25 cellular contexts compared by ENCODE assay signal in the genomic region with DNA sequence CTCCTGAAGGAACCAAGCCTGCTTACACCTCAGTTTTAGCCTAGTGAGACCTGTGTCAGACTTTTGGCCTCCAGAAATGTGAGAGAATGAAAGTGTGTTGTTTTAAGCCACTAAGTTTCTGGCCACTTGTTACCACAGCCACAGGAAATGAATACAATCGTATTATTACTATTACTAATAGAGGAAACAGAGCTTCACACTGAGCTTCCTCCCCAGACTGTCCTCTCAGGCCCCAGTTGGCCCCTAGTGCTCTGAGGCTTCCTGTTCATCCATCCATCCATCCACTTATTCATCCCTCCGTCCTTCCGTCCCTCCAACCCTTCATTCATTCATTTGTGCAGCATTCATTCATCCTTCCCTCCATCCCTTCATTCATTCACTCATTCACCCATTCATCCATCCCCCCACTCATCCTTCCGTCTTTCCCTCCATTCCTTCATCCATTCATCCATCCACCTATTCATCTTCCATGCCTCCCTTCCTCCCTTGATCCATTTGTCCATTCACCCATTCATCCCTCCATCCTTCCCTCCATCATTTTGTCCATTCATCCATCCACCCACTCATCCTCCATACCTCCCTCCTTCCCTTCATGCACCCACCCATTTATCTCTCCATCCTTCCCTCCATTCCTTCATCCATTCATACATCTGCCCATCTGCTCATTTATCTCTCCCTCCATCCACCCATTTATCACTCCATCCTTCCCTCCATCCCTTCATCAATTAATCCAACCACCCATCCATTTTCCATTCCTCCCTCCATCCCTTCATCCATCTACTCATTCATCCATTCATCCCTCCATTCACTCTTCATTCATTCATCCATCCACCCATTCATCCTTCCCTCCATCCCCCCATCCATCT.
DNase-seq lines count a peak whose midpoint lies in the region; ATAC-seq, FAIRE-seq and TF ChIP-seq lines count a peak whose summit lies in the region.
"Had no signal": no experiment of that assay in that cellular context is flagged by ENCODE, and none has a peak within 500 bp of the region (broad histone marks: within the 10 kb centered on the region; RNA-seq: fewer than 3 reads in every experiment).

No MANE protein-coding gene starts in this region.

- H3K4me3 ChIP-seq in HepG2 (replicated peaks in 1 of 3; ENCODE audit: insufficient read depth in 1 of 3, low read depth in 2 of 3, low read length in 3 of 3), result no peak overlapping the region
- no peak overlapping the region for H3K4me3 ChIP-seq in right lobe of liver
- H3K4me3 ChIP-seq in IMR-90 (ENCODE audit: insufficient read depth, low read depth, low read length), result no peak overlapping the region
- no peak overlapping the region for H3K4me3 ChIP-seq in H1 (ENCODE audit: extremely low read depth in 1 of 4, insufficient read depth in 2 of 4, low read depth in 3 of 4, low read length in 4 of 4)
- H3K4me3 ChIP-seq in esophagus muscularis mucosa, result no peak overlapping the region
- H3K4me3 ChIP-seq: A549; BLaER1 treated with 17β-estradiol and CSF1 and Interleukin-3, amounts not matched to agents 10 nM and 100 nM; GM12878 had no signal

- in situ Hi-C loops in HepG2 (cut with HindIII; ENCODE audit: extremely low pct_ligation_motif_present, low pct_unique_long_range_greater_than_20kb) (no loop called here), IMR-90 (cut with MboI; ENCODE audit: low sequenced_read_pairs) (no loop called here)

- H3K14ac ChIP-seq in IMR-90 (replicated peaks; ENCODE audit: low read depth, low read length) (no peak overlapping the region), H1 (ENCODE audit: insufficient read length) (no peak overlapping the region)

- no peak for TF ChIP-seq EP300 in HepG2 (IDR thresholded peaks at IDR 0.05; ENCODE audit: low read depth in 2 of 2, low read length in 2 of 2)
- TF ChIP-seq EP300 in HepG2 (CRISPR knock-in tag; IDR thresholded peaks at IDR 0.05; ENCODE audit: borderline replicate concordance), result no peak
- no peak for TF ChIP-seq EP300 in H1 (IDR thresholded peaks at IDR 0.05; ENCODE audit: borderline replicate concordance in 1 of 2, low read depth in 2 of 2, low read length in 2 of 2)
- no peak for TF ChIP-seq EP300 in esophagus muscularis mucosa (IDR thresholded peaks at IDR 0.05)

- H3K4me1 ChIP-seq in HepG2 (ENCODE audit: insufficient read depth, low read length) (no peaks in the 10 kb centered on the region), right lobe of liver (no peaks in the 10 kb centered on the region), IMR-90 (ENCODE audit: control insufficient read depth, insufficient read depth, low read length) (peaks cover 27% of the 10 kb centered on the region), H1 (replicated peaks in 1 of 4; ENCODE audit: control insufficient read depth in 3 of 4, insufficient read depth in 4 of 4, low read length in 3 of 4) (peaks cover 2 to 7% (median 5%) of the 10 kb centered on the region in 4 experiments; a peak in 4 of 7 replicates), esophagus muscularis mucosa (peaks cover 9 to 15% (median 13%) of the 10 kb centered on the region in 4 donors)
- H3K4me1 ChIP-seq: Caco-2 had no signal

- H3K9me3 ChIP-seq in HepG2 (ENCODE audit: low read length) (no peaks in the 10 kb centered on the region), right lobe of liver (no peaks in the 10 kb centered on the region), IMR-90 (ENCODE audit: control insufficient read depth, insufficient read depth, low read length) (peaks cover 3% of the 10 kb centered on the region; the same call in 1 of the 2 replicates), H1 (ENCODE audit: insufficient read depth in 2 of 2, low read depth in 1 of 2, low read length in 1 of 2) (peaks cover 0 to 3% of the 10 kb centered on the region in 2 experiments; a peak in 1 of 4 replicates), esophagus muscularis mucosa (peaks cover 0 to 9% (median 7%) of the 10 kb centered on the region in 4 donors)
- H3K9me3 ChIP-seq: Caco-2 had no signal

- no peak for ATAC-seq in HepG2
- no peak for ATAC-seq in right lobe of liver
- ATAC-seq in IMR-90 (ENCODE audit: low read depth), result no peak
- ATAC-seq: A549; CD8-positive, alpha-beta T cell; GM12878 had no signal

- H4K5ac ChIP-seq in IMR-90 (ENCODE audit: low read depth, low read length) (no peak overlapping the region), H1 (ENCODE audit: insufficient read length, low read depth, low read length) (no peak overlapping the region)

- H3K79me1 ChIP-seq in IMR-90 (ENCODE audit: low read depth in 1 of 2, low read length in 2 of 2), result peaks cover 4 to 13% of the 10 kb centered on the region in 2 experiments; a peak in 2 of 4 replicates
- no peaks in the 10 kb centered on the region for H3K79me1 ChIP-seq in H1 (ENCODE audit: low read depth, low read length)

- TF ChIP-seq POLR2A in HepG2 (IDR thresholded peaks at IDR 0.05; ENCODE audit: insufficient read depth in 1 of 2, low read depth in 2 of 2, low read length in 2 of 2) (no peak), right lobe of liver (IDR thresholded peaks at IDR 0.05) (no peak), IMR-90 (IDR thresholded peaks at IDR 0.05; ENCODE audit: low read depth, low read length) (no peak), H1 (IDR thresholded peaks at IDR 0.05; ENCODE audit: control extremely low read depth in 1 of 2, low read depth in 2 of 2, low read length in 2 of 2) (no peak), esophagus muscularis mucosa (IDR thresholded peaks at IDR 0.05; ENCODE audit: low read depth) (no peak)

- H3K9me1 ChIP-seq in IMR-90 (ENCODE audit: insufficient read depth, low read length), result peaks cover 15% of the 10 kb centered on the region

- no peak for DNase-seq in HepG2 (ENCODE audit: low spot score)
- DNase-seq in right lobe of liver, result no peak
- no peak for DNase-seq in IMR-90
- DNase-seq in H1 (ENCODE audit: low read depth in 1 of 2, low spot score in 2 of 2), result no peak
- DNase-seq in urothelium cell line (ENCODE audit: low spot score), result no peak
- no peak for DNase-seq in esophagus muscularis mucosa (ENCODE audit: extremely low spot score)
- DNase-seq in midbrain (lab: John Stamatoyannopoulos, UW), result no peak
- DNase-seq in activated naive CD4-positive, alpha-beta T cell treated with Interleukin-2 at 50 U/mL for 16 hours, result no peak
- DNase-seq: AML-193; Caco-2; Calu3; CD4-positive, alpha-beta T cell; CD8-positive, alpha-beta T cell; DMS53; DMS79; DND-41; EL; GDM1 had no signal

- H2AK9ac ChIP-seq in IMR-90 (replicated peaks; ENCODE audit: low read depth, low read length, poor library complexity), result no peak overlapping the region

- H2AK5ac ChIP-seq in IMR-90 (ENCODE audit: low read depth, low read length), result peak overlapping the region; percentile 27
- H2AK5ac ChIP-seq in H1 (ENCODE audit: low read depth, low read length), result 0 out of 2 replicates have a peak overlapping the region, but pooled peaks have one; percentile 4

- POLR2A ChIA-PET in HepG2 (lab: Yijun Ruan, JAX) (no interaction called here), IMR-90 (lab: Charles Lee; ENCODE audit: unreplicated experiment) (no interaction called here), H1 (lab: Charles Lee; ENCODE audit: partially characterized antibody) (no interaction called here)

- FAIRE-seq in HepG2 (lab: Jason Lieb, UNC) (no peak), H1 (lab: Jason Lieb, UNC) (no peak), urothelium cell line (lab: Jason Lieb, UNC) (peak; percentile 82)
- FAIRE-seq: A549, D721Med, GM12878, GM19239 had no signal

- H3K27ac ChIP-seq in HepG2 (ENCODE audit: extremely low read length, insufficient read depth, low read length), result no peak overlapping the region
- no peak overlapping the region for H3K27ac ChIP-seq in right lobe of liver
- no peak overlapping the region for H3K27ac ChIP-seq in IMR-90 (ENCODE audit: insufficient read depth, low read length)
- H3K27ac ChIP-seq in H1 (ENCODE audit: low read depth, low read length), result no peak overlapping the region
- H3K27ac ChIP-seq in esophagus muscularis mucosa (replicated peaks in 1 of 4), result no peak overlapping the region
- H3K27ac ChIP-seq: 22Rv1; A549; BLaER1 treated with 17β-estradiol and CSF1 and Interleukin-3, amounts not matched to agents 10 nM and 100 nM; C4-2B had no signal

- peaks cover 11 to 50% of the 10 kb centered on the region in 2 experiments; a peak in 4 of 5 replicates for H3K27me3 ChIP-seq in HepG2 (ENCODE audit: control insufficient read depth in 1 of 2, insufficient read depth in 2 of 2, low read length in 2 of 2)
- H3K27me3 ChIP-seq in right lobe of liver, result no peaks in the 10 kb centered on the region
- no peaks in the 10 kb centered on the region for H3K27me3 ChIP-seq in IMR-90 (ENCODE audit: control insufficient read depth, insufficient read depth, low read length)
- no peaks in the 10 kb centered on the region; a peak in 1 of 7 replicates for H3K27me3 ChIP-seq in H1 (replicated peaks in 1 of 4; ENCODE audit: control insufficient read depth in 3 of 4, extremely low read depth in 1 of 4, insufficient read depth in 3 of 4, low read length in 3 of 4)
- peaks cover 0 to 90% (median 2%) of the 10 kb centered on the region in 4 donors for H3K27me3 ChIP-seq in esophagus muscularis mucosa
- H3K27me3 ChIP-seq: BLaER1 treated with 17β-estradiol and CSF1 and Interleukin-3, amounts not matched to agents 10 nM and 100 nM had no signal

- H3K23me2 ChIP-seq in H1 (ENCODE audit: low read depth, low read length), result peaks cover 9% of the 10 kb centered on the region; the same call in 1 of the 2 replicates

- H3K23ac ChIP-seq in IMR-90 (ENCODE audit: low read depth, low read length) (no peak overlapping the region), H1 (ENCODE audit: insufficient read length) (no peak overlapping the region)

- H3K9ac ChIP-seq in HepG2 (ENCODE audit: insufficient read depth, low read depth, low read length) (no peak overlapping the region), IMR-90 (ENCODE audit: low read depth, low read length) (no peak overlapping the region), H1 (replicated peaks in 1 of 4; ENCODE audit: extremely low read depth in 1 of 4, low read depth in 3 of 4, low read length in 3 of 4) (no peak overlapping the region)
- H3K9ac ChIP-seq: BLaER1 treated with 17β-estradiol and CSF1 and Interleukin-3, amounts not matched to agents 10 nM and 100 nM had no signal

- H3K18ac ChIP-seq in IMR-90 (ENCODE audit: low read depth, low read length), result no peak overlapping the region
- H3K18ac ChIP-seq in H1 (ENCODE audit: extremely low read depth, low read length), result no peak overlapping the region

- no peak overlapping the region for H4K91ac ChIP-seq in IMR-90 (ENCODE audit: insufficient read depth, low read depth, low read length)
- H4K91ac ChIP-seq in H1 (replicated peaks; ENCODE audit: insufficient read length, low read length), result no peak overlapping the region

- H2BK120ac ChIP-seq in IMR-90 (ENCODE audit: low read depth, low read length) (no peak overlapping the region; the same call in 1 of the 2 replicates), H1 (replicated peaks; ENCODE audit: low read depth, low read length) (no peak overlapping the region)

- H2BK5ac ChIP-seq in IMR-90 (ENCODE audit: low read depth, low read length, poor library complexity, severe bottlenecking) (no peak overlapping the region), H1 (ENCODE audit: low read depth, low read length) (no peak overlapping the region)

- H3K4ac ChIP-seq in IMR-90 (ENCODE audit: low read depth, low read length), result no peak overlapping the region
- H3K4ac ChIP-seq in H1 (replicated peaks; ENCODE audit: insufficient read length, low read depth, low read length), result no peak overlapping the region

- BruUV-seq in HepG2 (replicated peaks; lab: Mats Ljungman, UMichigan) (no TSS peak), IMR-90 (replicated peaks; lab: Mats Ljungman, UMichigan) (no TSS peak)

- H2AFZ ChIP-seq in HepG2 (ENCODE audit: low read length) (no peak overlapping the region), IMR-90 (replicated peaks; ENCODE audit: low read length, poor library complexity) (no peak overlapping the region), H1 (ENCODE audit: low read length) (no peak overlapping the region)

- H4K8ac ChIP-seq in IMR-90 (ENCODE audit: low read depth in 2 of 2, low read length in 2 of 2), result no peak overlapping the region
- H4K8ac ChIP-seq in H1 (ENCODE audit: extremely low read depth, insufficient read depth, low read length), result no peak overlapping the region

- intact Hi-C loops in HepG2 (cut with micrococcal nuclease; ENCODE audit: unreplicated experiment), result no loop called here
- intact Hi-C loops in right lobe of liver (cut with DNase I), result no loop called here
- intact Hi-C loops in IMR-90 (cut with micrococcal nuclease), result no loop called here
- intact Hi-C loops in esophagus muscularis mucosa (cut with DNase I), result no loop called here

- H3K56ac ChIP-seq in IMR-90 (ENCODE audit: extremely low read depth, insufficient read depth, low read length) (no peak overlapping the region), H1 (replicated peaks; ENCODE audit: insufficient read length, low read depth, low read length) (no peak overlapping the region)

- H3K79me2 ChIP-seq in HepG2 (ENCODE audit: insufficient read depth, low read length) (no peaks in the 10 kb centered on the region), H1 (ENCODE audit: control insufficient read depth in 1 of 2, insufficient read depth in 2 of 2, low read length in 2 of 2) (no peaks in the 10 kb centered on the region)

- dilution Hi-C loops in IMR-90 (cut with HindIII; ENCODE audit: low sequenced_read_pairs, unreplicated experiment), result no loop called here

- H2BK15ac ChIP-seq in IMR-90 (ENCODE audit: low read depth, low read length), result no peak overlapping the region
- no peak overlapping the region for H2BK15ac ChIP-seq in H1 (ENCODE audit: low read length)

- 10% methylated on average over 4 of the region's 4 CpGs for WGBS in HepG2 (ENCODE audit: low lambda C conversion rate)
- 58% methylated on average over 4 of the region's 4 CpGs for WGBS in right lobe of liver (ENCODE audit: insufficient coverage, low coverage, low lambda C conversion rate, missing lambda C conversion rate)
- WGBS in IMR-90 (ENCODE audit: extremely low coverage in 2 of 2, insufficient read length in 1 of 2), 2 experiments, result 100% methylated on average over 3 to 4 of the region's 4 CpGs
- WGBS in H1 (ENCODE audit: extremely low coverage in 1 of 2, insufficient coverage in 1 of 2, insufficient read length in 1 of 2, insufficient replicate concordance in 2 of 2, low coverage in 1 of 2, low lambda C conversion rate in 2 of 2, missing lambda C conversion rate in 1 of 2), 2 experiments, result 99 to 100% methylated on average over 3 to 4 of the region's 4 CpGs
- 87% methylated on average over 4 of the region's 4 CpGs for WGBS in esophagus muscularis mucosa

- H3K4me2 ChIP-seq in HepG2 (ENCODE audit: low read depth, low read length), result no peak overlapping the region
- H3K4me2 ChIP-seq in IMR-90 (ENCODE audit: low read depth, low read length), result no peak overlapping the region
- H3K4me2 ChIP-seq in H1 (ENCODE audit: insufficient read depth in 1 of 2, low read depth in 2 of 2, low read length in 2 of 2), result no peak overlapping the region
- H3K4me2 ChIP-seq: A549 had no signal

- no peak overlapping the region for H2BK12ac ChIP-seq in H1 (ENCODE audit: low read depth, low read length)

- TF ChIP-seq CTCF in HepG2 (CRISPR knock-in tag; IDR thresholded peaks at IDR 0.05) (no peak), right lobe of liver (IDR thresholded peaks at IDR 0.05) (no peak), IMR-90 (conservative IDR thresholded peaks at IDR 0.05; ENCODE audit: low read depth, low read length) (no peak), H1 (IDR thresholded peaks at IDR 0.05; ENCODE audit: control extremely low read depth in 1 of 3, insufficient read depth in 1 of 3, low read depth in 1 of 3, low read length in 3 of 3) (no peak), esophagus muscularis mucosa (IDR thresholded peaks at IDR 0.05) (no peak)

- H4K20me1 ChIP-seq in HepG2 (ENCODE audit: insufficient read depth, low read length) (no peaks in the 10 kb centered on the region), IMR-90 (ENCODE audit: insufficient read depth, low read length) (no peaks in the 10 kb centered on the region), H1 (replicated peaks in 1 of 2; ENCODE audit: control insufficient read depth in 1 of 2, insufficient read depth in 2 of 2, low read length in 2 of 2) (no peaks in the 10 kb centered on the region)
- H4K20me1 ChIP-seq: BLaER1 treated with 17β-estradiol and CSF1 and Interleukin-3, amounts not matched to agents 10 nM and 100 nM had no signal

- no peaks in the 10 kb centered on the region for H3K36me3 ChIP-seq in HepG2 (replicated peaks in 1 of 2; ENCODE audit: control insufficient read depth in 1 of 2, insufficient read depth in 2 of 2, low read length in 2 of 2)
- H3K36me3 ChIP-seq in right lobe of liver, result no peaks in the 10 kb centered on the region
- H3K36me3 ChIP-seq in IMR-90 (ENCODE audit: control insufficient read depth, insufficient read depth, low read length), result no peaks in the 10 kb centered on the region
- no peaks in the 10 kb centered on the region for H3K36me3 ChIP-seq in H1 (ENCODE audit: control insufficient read depth in 2 of 4, insufficient read depth in 4 of 4, low read length in 3 of 4)
- no peaks in the 10 kb centered on the region for H3K36me3 ChIP-seq in esophagus muscularis mucosa
- H3K36me3 ChIP-seq: BLaER1 treated with 17β-estradiol and CSF1 and Interleukin-3, amounts not matched to agents 10 nM and 100 nM had no signal

- H2BK20ac ChIP-seq in IMR-90 (ENCODE audit: low read depth, low read length) (peak overlapping the region; percentile 3; the same call in 1 of the 2 replicates), H1 (ENCODE audit: low read length) (no peak overlapping the region)

- TF ChIP-seq RAD21 in HepG2 (CRISPR knock-in tag; IDR thresholded peaks at IDR 0.05) (no peak), IMR-90 (IDR thresholded peaks at IDR 0.05; ENCODE audit: low read length) (no peak), H1 (IDR thresholded peaks at IDR 0.05 in 1 of 2, conservative IDR thresholded peaks at IDR 0.05 in 1 of 2; ENCODE audit: low read depth in 2 of 2, low read length in 2 of 2) (no peak)

- CTCF ChIA-PET in HepG2 (lab: Yijun Ruan, JAX; ENCODE audit: low intra/inter-chr PET ratio, low total read pairs), result no interaction called here
- CTCF ChIA-PET in IMR-90 (lab: Yijun Ruan, JAX), result no interaction called here
- CTCF ChIA-PET in H1 (lab: Charles Lee; ENCODE audit: partially characterized antibody), result no interaction called here
